In genomic region chr10:101066890-101067355, GRCh38 we compare ENCODE assay signal across 1 cellular context.
TF ChIP-seq lines count a peak whose summit lies in the region.

No MANE protein-coding gene starts in this region.

TF ChIP-seq in GM12878, 131 proteins besides CTCF, POLR2A, EP300 and RAD21:
- no peak for TF ChIP-seq RAD51 (IDR thresholded peaks at IDR 0.05)
- no peak for TF ChIP-seq YBX1 (IDR thresholded peaks at IDR 0.05)
- TF ChIP-seq MYB (IDR thresholded peaks at IDR 0.05; ENCODE audit: borderline replicate concordance, low read depth, low read length), result no peak
- no peak for TF ChIP-seq EZH2 (IDR thresholded peaks at IDR 0.05; ENCODE audit: borderline replicate concordance, control insufficient read depth, low read depth, low read length)
- no peak for TF ChIP-seq FOXK2 (IDR thresholded peaks at IDR 0.05)
- TF ChIP-seq SMAD5 (IDR thresholded peaks at IDR 0.05; ENCODE audit: low read depth), result no peak
- TF ChIP-seq GATAD2B (conservative IDR thresholded peaks at IDR 0.05; ENCODE audit: low read depth), result no peak
- no peak for TF ChIP-seq STAT1 (conservative IDR thresholded peaks at IDR 0.05)
- TF ChIP-seq EED (IDR thresholded peaks at IDR 0.05; ENCODE audit: low read depth), result no peak
